In genomic region chr5:176658817-176659216, GRCh38 we compare ENCODE assay signal across 9 cellular contexts. TPM values are rescaled to one million over a fixed set of nuclear protein-coding genes. Genes with fewer than 3 reads are reported as not detected.
DNase-seq lines count a peak whose midpoint lies in the region; ATAC-seq and TF ChIP-seq lines count a peak whose summit lies in the region.
"Had no signal": no experiment of that assay in that cellular context is flagged by ENCODE, and none has a peak within 500 bp of the region (broad histone marks: within the 10 kb centered on the region; RNA-seq: fewer than 3 reads in every experiment).

No MANE protein-coding gene starts in this region.

- no peak for TF ChIP-seq POLR2A in right lobe of liver (IDR thresholded peaks at IDR 0.05)

- H3K27ac Mint-ChIP-seq in activated T-cell treated with anti-CD3 and anti-CD28 coated beads, Interleukin-2, amount 50 U/mL, for 72 hours: no peak overlapping the region
- H3K27ac Mint-ChIP-seq in chondrocyte (ENCODE audit: unreplicated experiment): no peak overlapping the region

- H3K9me3 Mint-ChIP-seq in activated T-cell treated with anti-CD3 and anti-CD28 coated beads, Interleukin-2, amount 50 U/mL, for 72 hours: no peaks in the 10 kb centered on the region
- H3K9me3 Mint-ChIP-seq in chondrocyte (ENCODE audit: low read depth): no peaks in the 10 kb centered on the region

- no peak for TF ChIP-seq CTCF in right lobe of liver (IDR thresholded peaks at IDR 0.05)
- TF ChIP-seq CTCF in chondrocyte (IDR thresholded peaks at IDR 0.05): no peak

- peaks cover 4% of the 10 kb centered on the region for H3K27me3 Mint-ChIP-seq in activated T-cell treated with anti-CD3 and anti-CD28 coated beads, Interleukin-2, amount 50 U/mL, for 72 hours (ENCODE audit: low read depth)
- H3K27me3 Mint-ChIP-seq in chondrocyte (ENCODE audit: low read depth): peaks cover 4% of the 10 kb centered on the region

- peak; percentile 42 for ATAC-seq in HG02678 (IDR thresholded peaks at IDR 0.05; ENCODE audit: unreplicated experiment)
- ATAC-seq in activated T-cell treated with anti-CD3 and anti-CD28 coated beads, Interleukin-2, amount 50 U/mL, for 72 hours (replicated peaks in 1 of 2): peak in 1 of 2 donors; percentile 18
- ATAC-seq in right lobe of liver: peak; percentile 54 to 76 (median 56)
- ATAC-seq in HG02840 (IDR thresholded peaks at IDR 0.05; ENCODE audit: low FRiP score, unreplicated experiment): no peak

- H3K4me1 Mint-ChIP-seq in activated T-cell treated with anti-CD3 and anti-CD28 coated beads, Interleukin-2, amount 50 U/mL, for 72 hours (ENCODE audit: low read depth): peaks cover 37% of the 10 kb centered on the region
- no peaks in the 10 kb centered on the region for H3K4me1 Mint-ChIP-seq in chondrocyte (ENCODE audit: low read depth)

- peaks cover 0 to 2% of the 10 kb centered on the region in 2 donors for H3K36me3 Mint-ChIP-seq in activated T-cell treated with anti-CD3 and anti-CD28 coated beads, Interleukin-2, amount 50 U/mL, for 72 hours (ENCODE audit: insufficient read depth in 2 of 2)
- H3K36me3 Mint-ChIP-seq in chondrocyte (ENCODE audit: low read depth): no peaks in the 10 kb centered on the region

- no peaks in the 10 kb centered on the region for H3K9me3 ChIP-seq in right lobe of liver

- DNase-seq in AML-193 (lab: John Stamatoyannopoulos, UW) (peak; percentile 9 to 10), right lobe of liver (no peak), chondrocyte (ENCODE audit: low spot score) (no peak), COLO668 (lab: John Stamatoyannopoulos, UW; ENCODE audit: unreplicated experiment) (no peak), NCI-H2227 (lab: John Stamatoyannopoulos, UW; ENCODE audit: unreplicated experiment) (no peak)
- no peak for DNase-seq in activated T-cell treated with anti-CD3 and anti-CD28 coated beads, Interleukin-2, amount 50 U/mL, for 72 hours

- peaks cover 0 to 17% (median 6%) of the 10 kb centered on the region in 4 donors for H3K4me1 ChIP-seq in right lobe of liver

- no peaks in the 10 kb centered on the region for H3K36me3 ChIP-seq in right lobe of liver

- 13% methylated on average over 4 of the region's 7 CpGs for WGBS in right lobe of liver (ENCODE audit: insufficient coverage, low coverage, low lambda C conversion rate, missing lambda C conversion rate)

- intact Hi-C loops in right lobe of liver (cut with DNase I): loop anchor here in 1 of 2 donors (10.0 kb wide), 2 partner anchors 244 to 296 kb away; partner anchors contain the start of gene CLTB

- no peaks in the 10 kb centered on the region for H3K27me3 ChIP-seq in right lobe of liver

- no peak overlapping the region for H3K27ac ChIP-seq in right lobe of liver

- H3K4me3 ChIP-seq in right lobe of liver: peak overlapping the region in 1 of 3 donors; percentile 15

- peak overlapping the region; percentile 57 to 71 for H3K4me3 Mint-ChIP-seq in activated T-cell treated with anti-CD3 and anti-CD28 coated beads, Interleukin-2, amount 50 U/mL, for 72 hours
- no peak overlapping the region for H3K4me3 Mint-ChIP-seq in chondrocyte (ENCODE audit: unreplicated experiment)

RNA-seq across cellular contexts. Expression of gene TSPAN17, which starts 11.5 kb away (rescaled TPM):
- total RNA-seq in activated T-cell treated with anti-CD3 and anti-CD28 coated beads, Interleukin-2, amount 50 U/mL, for 72 hours: 10 to 100 TPM; 25.3 to 31.8 TPM
- total RNA-seq in right lobe of liver: 10 to 100 TPM; 10.9 to 20.8 (median 13.6) TPM
- 40.8 to 49.8 TPM (median 48.0 TPM) in 3 replicates for total RNA-seq in chondrocyte

RNA-seq across cellular contexts. Expression of gene EIF4E1B, which starts 28.3 kb away (rescaled TPM):
- total RNA-seq in activated T-cell treated with anti-CD3 and anti-CD28 coated beads, Interleukin-2, amount 50 U/mL, for 72 hours: not detected
- total RNA-seq in right lobe of liver: not detected
- not detected in 3 replicates for total RNA-seq in chondrocyte
- total RNA-seq: posterior vena cava had no signal

RNA-seq across cellular contexts. Expression of gene SNCB, which starts 28.5 kb away (rescaled TPM):
- under 1 TPM in 1 of 2 donors, not detected in 1; 0.81 TPM for total RNA-seq in activated T-cell treated with anti-CD3 and anti-CD28 coated beads, Interleukin-2, amount 50 U/mL, for 72 hours
- total RNA-seq in right lobe of liver (not detected), chondrocyte (0.45 to 0.95 TPM in 2 of 3 replicates, not detected in the other)
- total RNA-seq: posterior vena cava had no signal

RNA-seq across cellular contexts. Expression of gene GPRIN1, which starts 48.9 kb away (rescaled TPM):
- 1 to 10 TPM; 1.4 to 2.0 TPM for total RNA-seq in activated T-cell treated with anti-CD3 and anti-CD28 coated beads, Interleukin-2, amount 50 U/mL, for 72 hours
- total RNA-seq in right lobe of liver: under 1 TPM; 0.05 to 0.99 (median 0.30) TPM
- 1.7 to 2.9 TPM (median 2.1 TPM) in 3 replicates for total RNA-seq in chondrocyte

Comparison
In these comparisons a context has a peak if more than half of its experiments do, and no peak if none do; other contexts are left out.
1. DNase-seq: peak in AML-193 (2 of 2); none in activated T-cell treated with anti-CD3 and anti-CD28 coated beads, Interleukin-2, amount 50 U/mL, for 72 hours (0 of 2), right lobe of liver (0 of 3), chondrocyte (single experiment), COLO668 (single experiment) and NCI-H2227 (single experiment).